Comparison of ENCODE assay signal across 27 cellular contexts in the genomic region with DNA sequence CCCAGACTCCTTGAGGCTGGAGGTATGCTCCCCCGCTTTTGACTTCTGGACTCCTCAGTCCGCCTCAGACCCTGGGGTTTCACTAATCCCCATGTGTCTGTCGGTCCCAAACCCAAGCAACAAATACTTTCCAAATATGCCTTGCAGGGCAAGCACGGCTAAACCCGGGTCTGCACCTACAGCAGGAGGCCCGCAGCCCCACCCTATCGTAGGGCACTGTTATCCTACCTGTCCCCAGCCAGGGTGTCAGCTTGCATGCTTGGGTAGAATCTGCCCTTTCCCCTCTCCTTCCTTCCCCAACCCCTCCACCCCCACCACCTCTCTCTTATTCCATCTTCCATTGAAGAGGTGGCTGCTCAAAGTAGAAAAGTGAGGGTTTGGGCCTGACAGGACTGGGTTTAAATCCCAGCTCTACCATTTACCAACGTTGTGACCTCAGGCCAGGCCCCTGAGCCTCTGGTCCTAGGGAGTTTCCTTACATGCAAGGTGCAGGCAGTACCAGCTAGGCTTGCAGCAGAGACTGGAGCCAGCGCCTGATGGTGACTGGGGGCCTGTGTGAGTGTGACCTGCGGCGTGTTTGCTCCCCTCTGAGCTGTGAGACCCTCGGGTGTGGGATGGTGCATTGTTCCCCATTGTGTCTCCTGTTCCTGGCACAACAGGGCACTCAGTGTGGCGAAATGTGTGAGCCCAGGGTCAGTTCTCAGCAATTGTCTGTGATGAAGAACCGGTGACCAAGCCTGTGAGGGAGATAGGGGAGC. TPM values are rescaled to one million over a fixed set of nuclear protein-coding genes. Genes with fewer than 3 reads are reported as not detected.
"Had no signal": no experiment of that assay in that cellular context is flagged by ENCODE, and none has a peak within 500 bp of the region (broad histone marks: within the 10 kb centered on the region; RNA-seq: fewer than 3 reads in every experiment).

No MANE protein-coding gene starts in this region.

- H3K4me1 ChIP-seq: foreskin keratinocyte, left lung, neural progenitor cell, parathyroid adenoma, testis, tibial artery, upper lobe of right lung, uterus had no signal

- H3K27ac Mint-ChIP-seq: dendritic cell treated with granulocyte-macrophage colony-stimulating factor and Interleukin-4, amounts not matched to agents 40 ng/mL and 50 ng/mL, for 4 days; naive thymus-derived CD4-positive, alpha-beta T cell; nephron; neural progenitor cell; progenitor cell of endocrine pancreas; stimulated activated effector memory CD8-positive, alpha-beta T cell treated with anti-CD3 and anti-CD28 coated beads, Interleukin-12 subunit alpha, Interleukin-12 subunit beta, amount 100 ng/mL, for 72 hours had no signal

- H3K27ac ChIP-seq: esophagus muscularis mucosa, foreskin keratinocyte, gastroesophageal sphincter, heart right ventricle, left lung, neural progenitor cell, parathyroid adenoma, right lobe of liver, stomach, testis, tibial artery, upper lobe of right lung, uterus had no signal

- H3K27me3 ChIP-seq: esophagus muscularis mucosa, foreskin keratinocyte, gastroesophageal sphincter, heart right ventricle, left lung, neural progenitor cell, right lobe of liver, stomach, testis, tibial artery, upper lobe of right lung, uterus had no signal

- H3K4me1 Mint-ChIP-seq: naive thymus-derived CD4-positive, alpha-beta T cell; neural progenitor cell; stimulated activated effector memory CD8-positive, alpha-beta T cell treated with anti-CD3 and anti-CD28 coated beads, Interleukin-12 subunit alpha, Interleukin-12 subunit beta, amount 100 ng/mL, for 72 hours had no signal

- H3K36me3 ChIP-seq: esophagus muscularis mucosa, gastroesophageal sphincter, heart right ventricle, left lung, neural progenitor cell, right lobe of liver, stomach, tibial artery, upper lobe of right lung, uterus had no signal

- H3K79me2 ChIP-seq: parathyroid adenoma had no signal

- H3K9me3 ChIP-seq: right lobe of liver, testis, upper lobe of right lung, uterus had no signal

- H3K4me3 Mint-ChIP-seq: dendritic cell treated with granulocyte-macrophage colony-stimulating factor and Interleukin-4, amounts not matched to agents 40 ng/mL and 50 ng/mL, for 4 days; naive thymus-derived CD4-positive, alpha-beta T cell; nephron; neural progenitor cell; stimulated activated effector memory CD8-positive, alpha-beta T cell treated with anti-CD3 and anti-CD28 coated beads, Interleukin-12 subunit alpha, Interleukin-12 subunit beta, amount 100 ng/mL, for 72 hours had no signal

- H3K36me3 Mint-ChIP-seq: neural progenitor cell; stimulated activated effector memory CD8-positive, alpha-beta T cell treated with anti-CD3 and anti-CD28 coated beads, Interleukin-12 subunit alpha, Interleukin-12 subunit beta, amount 100 ng/mL, for 72 hours had no signal

- H2AFZ ChIP-seq: neural progenitor cell, parathyroid adenoma had no signal

- H3K4me2 ChIP-seq: neural progenitor cell had no signal

- DNase-seq: effector CD8-positive, alpha-beta T cell; foreskin keratinocyte; heart right ventricle; hippocampal formation; kidney; left lung; mesenchymal stem cell; midbrain; naive thymus-derived CD4-positive, alpha-beta T cell; right lobe of liver; stimulated activated CD4-positive, alpha-beta T cell treated with anti-CD3 and anti-CD28 coated beads, Interleukin-2, amount 100 ng/mL, for 24 hours; stimulated activated CD4-positive, alpha-beta T cell treated with anti-CD3 and anti-CD28 coated beads, Interleukin-4, amount 100 ng/mL, for 24 hours; stimulated activated naive CD4-positive, alpha-beta T cell treated with Interleukin-2 at 50 U/mL for 16 hours; stomach; substantia nigra; testis; tibial artery; upper lobe of right lung had no signal

- ATAC-seq: foreskin keratinocyte; naive thymus-derived CD4-positive, alpha-beta T cell; right lobe of liver; stimulated activated effector memory CD8-positive, alpha-beta T cell treated with anti-CD3 and anti-CD28 coated beads, Interleukin-12 subunit alpha, Interleukin-12 subunit beta, amount 100 ng/mL, for 72 hours had no signal

- H3K9ac ChIP-seq: neural progenitor cell, parathyroid adenoma had no signal

- H3K4me3 ChIP-seq: esophagus muscularis mucosa, gastroesophageal sphincter, heart right ventricle, left lung, neural progenitor cell, right lobe of liver, stomach, testis, tibial artery, upper lobe of right lung, uterus had no signal

RNA-seq across cellular contexts. Expression of a gene that starts 11.2 kb away (rescaled TPM):
- total RNA-seq: naive thymus-derived CD4-positive, alpha-beta T cell had no signal
- polyA plus RNA-seq: naive thymus-derived CD4-positive, alpha-beta T cell had no signal
